ENCODE assay signal across 17 cellular contexts in genomic region chr1:99726818-99727217, GRCh38. TPM values are rescaled to one million over a fixed set of nuclear protein-coding genes. Genes with fewer than 3 reads are reported as not detected.
DNase-seq lines count a peak whose midpoint lies in the region; FAIRE-seq and TF ChIP-seq lines count a peak whose summit lies in the region.
"Had no signal": no experiment of that assay in that cellular context is flagged by ENCODE, and none has a peak within 500 bp of the region (broad histone marks: within the 10 kb centered on the region; RNA-seq: fewer than 3 reads in every experiment).

No MANE protein-coding gene starts in this region.

- H3K9ac ChIP-seq in liver (ENCODE audit: low read depth in 1 of 2, low read length in 2 of 2) (no peak overlapping the region), Karpas-422 (ENCODE audit: low read length) (no peak overlapping the region)

- no peak overlapping the region for H3K4me3 ChIP-seq in SJCRH30
- no peak overlapping the region for H3K4me3 ChIP-seq in bronchial epithelial cell (ENCODE audit: low read depth, low read length)
- no peak overlapping the region for H3K4me3 ChIP-seq in liver (ENCODE audit: low read depth in 1 of 3, low read length in 3 of 3)
- H3K4me3 ChIP-seq in small intestine (ENCODE audit: low read depth in 1 of 2, low read length in 2 of 2): no peak overlapping the region
- no peak overlapping the region for H3K4me3 ChIP-seq in Karpas-422 (ENCODE audit: low read length)

- WGBS in liver: 40% methylated on average over 2 of the region's 2 CpGs
- 19 to 57% (median 29%) methylated on average over 2 of the region's 2 CpGs for WGBS in small intestine, 3 donors

- H3K4me1 ChIP-seq in SJCRH30: peaks cover 36% of the 10 kb centered on the region
- peaks cover 0 to 10% (median 6%) of the 10 kb centered on the region in 4 donors for H3K4me1 ChIP-seq in liver (ENCODE audit: control insufficient read depth in 4 of 4, insufficient read depth in 4 of 4, low read length in 3 of 4)
- no peaks in the 10 kb centered on the region for H3K4me1 ChIP-seq in small intestine (ENCODE audit: control insufficient read depth in 2 of 2, insufficient read depth in 1 of 2, low read depth in 1 of 2, low read length in 1 of 2)
- H3K4me1 ChIP-seq in Karpas-422 (ENCODE audit: low read length): peaks cover 13% of the 10 kb centered on the region
- H3K4me1 ChIP-seq: Caco-2 had no signal

- no peaks in the 10 kb centered on the region for H4K20me1 ChIP-seq in Karpas-422 (ENCODE audit: insufficient read depth, low read depth, low read length)

- no peak overlapping the region for H3K4me2 ChIP-seq in Karpas-422 (ENCODE audit: low read depth, low read length, poor library complexity, severe bottlenecking)

- H3K79me2 ChIP-seq in Karpas-422 (ENCODE audit: low read length): 0 out of 2 replicates have a peak, but pooled peaks cover 5% of the 10 kb centered on the region

- TF ChIP-seq CTCF in bronchial epithelial cell (IDR thresholded peaks at IDR 0.05; ENCODE audit: insufficient read depth, low read length, severe bottlenecking) (no peak), liver (IDR thresholded peaks at IDR 0.05; ENCODE audit: low read depth, low read length, missing input control) (no peak)

- no peak overlapping the region for H2AFZ ChIP-seq in Karpas-422 (ENCODE audit: low read length)

- H3K9me3 ChIP-seq in SJCRH30 (replicated peaks) (no peaks in the 10 kb centered on the region), liver (ENCODE audit: control insufficient read depth in 4 of 4, low read length in 3 of 4) (no peaks in the 10 kb centered on the region), small intestine (ENCODE audit: control insufficient read depth, low read depth) (no peaks in the 10 kb centered on the region), Karpas-422 (ENCODE audit: low read length) (no peaks in the 10 kb centered on the region)
- H3K9me3 ChIP-seq: Caco-2 had no signal

- H3K36me3 ChIP-seq in SJCRH30: no peaks in the 10 kb centered on the region
- H3K36me3 ChIP-seq in bronchial epithelial cell (ENCODE audit: control insufficient read depth, insufficient read depth, low read length): peaks cover 2% of the 10 kb centered on the region
- H3K36me3 ChIP-seq in liver (ENCODE audit: control insufficient read depth in 4 of 4, insufficient read depth in 3 of 4, low read depth in 1 of 4, low read length in 3 of 4): peaks cover 4 to 36% (median 12%) of the 10 kb centered on the region in 4 donors
- H3K36me3 ChIP-seq in small intestine (ENCODE audit: control insufficient read depth in 2 of 2, insufficient read depth in 2 of 2, low read length in 2 of 2): peaks cover 0 to 6% of the 10 kb centered on the region in 2 donors
- H3K36me3 ChIP-seq in Karpas-422 (ENCODE audit: insufficient read depth, low read length): peaks cover 33% of the 10 kb centered on the region; the same call in 1 of the 2 replicates

- no peaks in the 10 kb centered on the region for H3K9me2 ChIP-seq in Karpas-422 (replicated peaks; ENCODE audit: insufficient read depth, low read length)

- H3K27ac ChIP-seq in SJCRH30 (peak overlapping the region; percentile 59; the same call in 1 of the 2 replicates), liver (ENCODE audit: low read depth in 1 of 2, low read length in 2 of 2) (no peak overlapping the region), small intestine (ENCODE audit: low read depth in 1 of 2, low read length in 1 of 2) (no peak overlapping the region), Karpas-422 (ENCODE audit: low read length) (no peak overlapping the region)
- H3K27ac ChIP-seq: C4-2B had no signal

- DNase-seq in SJCRH30 (peak; percentile 27 to 67), bronchial epithelial cell (ENCODE audit: low read depth) (peak; percentile 6), small intestine (peak; percentile 81), Karpas-422 (no peak), NCI-H2171 treated with DMSO at 0.1 percent for 48 hours (lab: John Stamatoyannopoulos, UW) (no peak), amniotic stem cell (lab: John Stamatoyannopoulos, UW) (no peak)
- DNase-seq: AML-193; Caco-2; CD4-positive, alpha-beta T cell; H9 had no signal

- TF ChIP-seq RAD21 in liver (IDR thresholded peaks at IDR 0.05): peak in 1 of 2 donors; percentile 15

- FAIRE-seq in bronchial epithelial cell (lab: Jason Lieb, UNC) (no peak), small intestine (lab: Jason Lieb, UNC) (no peak)
- FAIRE-seq: A204.1, D721Med, G401.6, GM12891, GM19239 had no signal

- H3K27me3 ChIP-seq in SJCRH30 (no peaks in the 10 kb centered on the region), bronchial epithelial cell (ENCODE audit: control insufficient read depth, insufficient read depth, low read length) (no peaks in the 10 kb centered on the region), liver (ENCODE audit: control insufficient read depth in 4 of 4, insufficient read depth in 4 of 4, low read length in 3 of 4) (no peaks in the 10 kb centered on the region), small intestine (ENCODE audit: control insufficient read depth in 2 of 2, insufficient read depth in 2 of 2, low read length in 2 of 2) (no peaks in the 10 kb centered on the region), Karpas-422 (ENCODE audit: low read length) (no peaks in the 10 kb centered on the region)

TF ChIP-seq in liver, 16 proteins besides CTCF, POLR2A, EP300 and RAD21:
- TF ChIP-seq FOXA2 (IDR thresholded peaks at IDR 0.05) (no peak), HNF4G (IDR thresholded peaks at IDR 0.05) (peak; percentile 60), HNF4A (conservative IDR thresholded peaks at IDR 0.05) (peak; percentile 87 to 94), RXRA (IDR thresholded peaks at IDR 0.05) (peak; percentile 12 to 25), SP1 (IDR thresholded peaks at IDR 0.05) (peak; percentile 57), TAF1 (conservative IDR thresholded peaks at IDR 0.05) (no peak)

RNA-seq across cellular contexts. Expression of gene FRRS1, which starts 39.6 kb away (rescaled TPM):
- total RNA-seq in SJCRH30 (2014; rRNA removed; shearing (Covaris generic)): 11.8 and 12.2 TPM in 2 replicates
- 23.4 and 28.3 TPM in 2 replicates for total RNA-seq in bronchial epithelial cell
- 10 to 100 TPM; 49.2 to 87.4 TPM for total RNA-seq in liver
- 10 to 100 TPM in 1 of 2 donors, 1 to 10 TPM in 1; 2.7 to 11.5 TPM for polyA plus RNA-seq in liver
- polyA plus RNA-seq in small intestine: 1 to 10 TPM in 1 of 3 donors, under 1 TPM in 2; 0.45 to 2.5 (median 0.81) TPM
- total RNA-seq in Karpas-422 (2014; rRNA removed; shearing (Covaris generic); ENCODE audit: low replicate concordance): 24.4 and 47.1 TPM in 2 replicates

Comparison
In these comparisons a context has a peak if more than half of its experiments do, and no peak if none do; other contexts are left out.
1. DNase-seq: peak in SJCRH30 (2 of 2), bronchial epithelial cell (single experiment) and small intestine (single experiment); none in Karpas-422 (single experiment), NCI-H2171 treated with DMSO at 0.1 percent for 48 hours (single experiment) and amniotic stem cell (single experiment).